Comparison of ENCODE assay signal across 25 cellular contexts in the genomic region with DNA sequence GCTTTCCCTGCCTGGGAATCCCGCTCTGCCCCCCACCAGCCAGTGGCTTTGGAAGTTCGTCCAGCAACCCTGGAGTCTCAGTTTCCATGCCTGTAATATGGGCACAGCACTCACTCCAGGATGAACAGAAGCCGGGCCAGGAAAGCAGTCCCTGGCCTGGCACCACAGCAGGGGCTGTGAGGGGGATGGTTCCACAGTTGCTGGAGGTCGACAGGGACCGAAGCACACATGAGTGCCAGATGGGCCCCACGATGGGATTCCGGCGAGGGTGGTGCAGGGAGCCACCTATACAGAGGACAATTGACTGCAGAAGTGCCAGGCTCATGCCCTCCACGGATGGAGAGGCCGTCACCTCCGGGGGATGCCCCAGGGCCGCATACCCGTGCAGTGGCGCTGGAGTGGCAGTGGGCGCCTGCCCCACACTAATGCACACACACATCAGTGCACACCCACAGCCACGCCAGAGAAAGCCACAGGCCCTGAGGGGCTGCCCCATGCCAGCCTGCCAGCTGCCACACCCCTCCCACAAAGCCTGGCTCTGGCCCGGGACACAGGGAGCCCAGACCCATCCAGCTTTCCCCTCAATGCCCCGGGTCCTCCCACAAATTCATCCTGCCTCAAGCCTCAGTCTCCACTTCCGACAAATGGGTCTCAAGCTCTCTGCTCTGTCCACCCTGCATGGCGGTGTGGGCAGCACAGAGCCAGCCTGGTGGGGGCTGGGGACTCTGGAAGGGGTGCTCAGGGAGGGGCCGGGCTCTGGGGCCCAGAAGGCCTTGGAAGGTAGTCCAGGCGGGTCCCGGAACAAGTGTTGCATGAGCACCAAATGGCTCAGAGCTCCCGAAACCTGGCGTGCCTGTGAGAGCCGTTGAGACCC. TPM values are rescaled to one million over a fixed set of nuclear protein-coding genes. Genes with fewer than 3 reads are reported as not detected.
"Had no signal": no experiment of that assay in that cellular context is flagged by ENCODE, and none has a peak within 500 bp of the region (broad histone marks: within the 10 kb centered on the region; RNA-seq: fewer than 3 reads in every experiment).

No MANE protein-coding gene starts in this region.

- H3K27ac Mint-ChIP-seq: activated CD4-positive, alpha-beta memory T cell treated with anti-CD3 and anti-CD28 coated beads for 36 hours; activated naive CD4-positive, alpha-beta T cell treated with anti-CD3 and anti-CD28 coated beads, Interleukin-2, amount 50 U/mL, for 72 hours; stimulated activated memory B cell treated with anti-CD40 and anti-IgM and Interleukin-4, amounts not matched to agents 10 μg/mL and 1 μg/mL and 100 μg/mL, for 72 hours had no signal

- H3K9me3 ChIP-seq: mucosa of descending colon, psoas muscle, right lobe of liver, SJSA1, upper lobe of right lung had no signal

- H3K4me3 ChIP-seq: mucosa of descending colon, psoas muscle, right lobe of liver, SJSA1, smooth muscle cell, upper lobe of right lung had no signal

- H3K36me3 Mint-ChIP-seq: activated CD4-positive, alpha-beta memory T cell treated with anti-CD3 and anti-CD28 coated beads for 36 hours; activated naive CD4-positive, alpha-beta T cell treated with anti-CD3 and anti-CD28 coated beads, Interleukin-2, amount 50 U/mL, for 72 hours; naive B cell; stimulated activated memory B cell treated with anti-CD40 and anti-IgM and Interleukin-4, amounts not matched to agents 10 μg/mL and 1 μg/mL and 100 μg/mL, for 72 hours had no signal

- H3K4me1 ChIP-seq: psoas muscle, right lobe of liver, SJSA1, upper lobe of right lung had no signal

- H3K27me3 Mint-ChIP-seq: stimulated activated memory B cell treated with anti-CD40 and anti-IgM and Interleukin-4, amounts not matched to agents 10 μg/mL and 1 μg/mL and 100 μg/mL, for 72 hours had no signal

- H3K9me3 Mint-ChIP-seq: activated CD4-positive, alpha-beta memory T cell treated with anti-CD3 and anti-CD28 coated beads for 36 hours; activated naive CD4-positive, alpha-beta T cell treated with anti-CD3 and anti-CD28 coated beads, Interleukin-2, amount 50 U/mL, for 72 hours; activated T-cell treated with anti-CD3 and anti-CD28 coated beads, Interleukin-2, amount 50 U/mL, for 4 hours; naive B cell; neural crest cell; stimulated activated memory B cell treated with anti-CD40 and anti-IgM and Interleukin-4, amounts not matched to agents 10 μg/mL and 1 μg/mL and 100 μg/mL, for 72 hours had no signal

- H3K27me3 ChIP-seq: right lobe of liver, upper lobe of right lung had no signal

- H3K27ac ChIP-seq: psoas muscle, right lobe of liver, SJSA1, upper lobe of right lung had no signal

- H3K4me3 Mint-ChIP-seq: activated CD4-positive, alpha-beta memory T cell treated with anti-CD3 and anti-CD28 coated beads for 36 hours; activated T-cell treated with anti-CD3 and anti-CD28 coated beads, Interleukin-2, amount 50 U/mL, for 4 hours; naive B cell; neural crest cell; stimulated activated memory B cell treated with anti-CD40 and anti-IgM and Interleukin-4, amounts not matched to agents 10 μg/mL and 1 μg/mL and 100 μg/mL, for 72 hours had no signal

- DNase-seq: activated CD4-positive, alpha-beta memory T cell treated with anti-CD3 and anti-CD28 coated beads for 36 hours; activated gamma-delta T cell; activated T-cell treated with anti-CD3 and anti-CD28 coated beads, Interleukin-2, amount 50 U/mL, for 4 hours; amniotic stem cell; foreskin melanocyte; glutamatergic neuron; hippocampal formation; mesenchymal stem cell; naive B cell; stimulated activated CD4-positive, alpha-beta T cell treated with anti-CD3 and anti-CD28 coated beads, Interleukin-4, amount 100 ng/mL, for 24 hours; SW 1271; T-helper 2 cell had no signal

- H3K4me2 ChIP-seq: smooth muscle cell had no signal

- ATAC-seq: activated naive CD4-positive, alpha-beta T cell treated with anti-CD3 and anti-CD28 coated beads, Interleukin-2, amount 50 U/mL, for 72 hours; activated T-cell treated with anti-CD3 and anti-CD28 coated beads, Interleukin-2, amount 50 U/mL, for 4 hours; mucosa of descending colon; psoas muscle; right lobe of liver; stimulated activated memory B cell treated with anti-CD40 and anti-IgM and Interleukin-4, amounts not matched to agents 10 μg/mL and 1 μg/mL and 100 μg/mL, for 72 hours; upper lobe of right lung had no signal

- H3K36me3 ChIP-seq: right lobe of liver, SJSA1, upper lobe of right lung had no signal

RNA-seq across cellular contexts. Expression of gene ASCL2, which starts 9.7 kb away (rescaled TPM):
- total RNA-seq: dermis microvascular lymphatic vessel endothelial cell, kidney epithelial cell, osteocyte, psoas muscle, SJSA1, smooth muscle cell had no signal

RNA-seq across cellular contexts. Expression of gene C11orf21, which starts 41.0 kb away (rescaled TPM):
- total RNA-seq: dermis microvascular lymphatic vessel endothelial cell, epithelial cell of proximal tubule, kidney epithelial cell, neural crest cell, smooth muscle cell had no signal
- polyA plus RNA-seq: smooth muscle cell had no signal

RNA-seq across cellular contexts. Expression of gene TSPAN32, which starts 41.1 kb away (rescaled TPM):
- total RNA-seq: dermis microvascular lymphatic vessel endothelial cell, epithelial cell of proximal tubule, neural crest cell, smooth muscle cell had no signal
- polyA plus RNA-seq: smooth muscle cell had no signal
